ENCODE assay signal across 8 cellular contexts in the genomic region with DNA sequence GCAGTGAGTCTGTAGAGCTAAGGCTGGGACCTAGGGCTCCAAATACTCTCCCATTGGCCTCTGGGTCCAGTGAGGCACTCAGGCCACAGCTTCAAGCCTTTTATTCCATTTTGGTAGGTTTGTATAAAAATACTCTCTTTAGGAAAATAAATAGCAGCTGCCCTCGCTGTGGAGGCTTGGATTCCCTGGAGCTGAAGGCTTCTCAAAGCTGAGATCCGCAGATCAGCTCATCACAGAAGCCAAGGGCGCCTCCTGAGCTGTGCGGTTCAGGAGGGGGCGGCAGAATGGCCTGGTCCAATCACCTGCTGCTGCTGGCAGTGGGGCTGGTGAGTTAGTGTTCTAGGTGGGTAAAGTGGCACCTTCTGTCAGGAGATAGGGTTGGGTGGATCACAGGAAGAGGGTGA. TPM values are rescaled to one million over a fixed set of nuclear protein-coding genes. Genes with fewer than 3 reads are reported as not detected.
DNase-seq lines count a peak whose midpoint lies in the region; ATAC-seq and TF ChIP-seq lines count a peak whose summit lies in the region.
"Not testable (repeated sequence)": the region's sequence is repeated elsewhere in the genome, so short reads cannot be mapped to it uniquely, and the experiment has no call there.

No MANE protein-coding gene starts in this region.

- not testable (repeated sequence) for BruUV-seq in HCT116 (replicated peaks; lab: Mats Ljungman, UMichigan)

- H3K4me1 Mint-ChIP-seq in activated T-helper 17 cell treated with anti-CD3 and anti-CD28 coated beads, Interleukin-2, amount 50 U/mL, for 72 hours = peaks cover 46% of the 10 kb centered on the region
- peaks cover 34 to 70% (median 61%) of the 10 kb centered on the region in 4 donors for H3K4me1 Mint-ChIP-seq in naive thymus-derived CD8-positive, alpha-beta T cell

- POLR2A ChIA-PET in HCT116 (lab: Charles Lee) = interaction anchor here (1.2 to 8.5 kb wide), 10 partner anchors 10 to 171 kb away, joined by 3 to 124 read pairs (median 19); partner anchors contain the start of genes AP5B1, CFL1, FOSL1 and MUS81
- POLR2A ChIA-PET in naive thymus-derived CD8-positive, alpha-beta T cell (lab: Charles Lee) = interaction anchor here (0.6 to 16.8 kb wide), 10 partner anchors 8 to 74 kb away, joined by 3 to 405 read pairs (median 78); partner anchors contain the start of genes C11orf68, CFL1, CTSW and DRAP1

- not testable (repeated sequence) for H3K9me3 ChIP-seq in HCT116 (ENCODE audit: control insufficient read depth in 1 of 2, insufficient read depth in 1 of 2, low read depth in 1 of 2, low read length in 2 of 2); RWPE2 (ENCODE audit: severe bottlenecking); right atrium auricular region

- DNase-seq in AG10803 (ENCODE audit: low read depth); HCT116 (ENCODE audit: low read depth, low spot score); RWPE2 (ENCODE audit: low spot score); right atrium auricular region (ENCODE audit: low spot score): not testable (repeated sequence)
- DNase-seq in naive thymus-derived CD8-positive, alpha-beta T cell = peak in 4 of 10 donors; percentile 31 to 39 (median 33)
- DNase-seq in stimulated activated CD8-positive, alpha-beta memory T cell treated with anti-CD3 and anti-CD28 coated beads, Interleukin-4, amount 100 ng/mL, for 48 hours = peak; percentile 68

- H3K79me2 ChIP-seq in HCT116 (ENCODE audit: insufficient read depth, low read length) = peaks cover 66% of the 10 kb centered on the region

- CTCF ChIA-PET in HCT116 (lab: Charles Lee) = interaction anchor here (0.8 to 6.5 kb wide), 8 partner anchors 8 to 331 kb away, joined by 3 to 82 read pairs (median 4); partner anchors contain the start of genes CFL1, FOSL1 and MUS81

- peak overlapping the region; percentile 66 for H3K27ac Mint-ChIP-seq in activated T-helper 17 cell treated with anti-CD3 and anti-CD28 coated beads, Interleukin-2, amount 50 U/mL, for 72 hours
- H3K27ac Mint-ChIP-seq in naive thymus-derived CD8-positive, alpha-beta T cell = peak overlapping the region; percentile 79 to 96 (median 92)

- H3K9me2 ChIP-seq in HCT116 (ENCODE audit: insufficient read depth) = not testable (repeated sequence)

- not testable (repeated sequence) for H3K27me3 Mint-ChIP-seq in activated T-helper 17 cell treated with anti-CD3 and anti-CD28 coated beads, Interleukin-2, amount 50 U/mL, for 72 hours; naive thymus-derived CD8-positive, alpha-beta T cell

- H3K9me3 Mint-ChIP-seq in activated T-helper 17 cell treated with anti-CD3 and anti-CD28 coated beads, Interleukin-2, amount 50 U/mL, for 72 hours; naive thymus-derived CD8-positive, alpha-beta T cell: not testable (repeated sequence)

- peaks cover 76% of the 10 kb centered on the region for H3K36me3 Mint-ChIP-seq in activated T-helper 17 cell treated with anti-CD3 and anti-CD28 coated beads, Interleukin-2, amount 50 U/mL, for 72 hours (ENCODE audit: low read depth)
- not testable (repeated sequence) for H3K36me3 Mint-ChIP-seq in naive thymus-derived CD8-positive, alpha-beta T cell

- intact Hi-C loops in HCT116 (cut with micrococcal nuclease) = not testable (repeated sequence)

- TF ChIP-seq RAD21 in HCT116 (IDR thresholded peaks at IDR 0.05; ENCODE audit: low read depth) = not testable (repeated sequence)

- H4K20me1 ChIP-seq in HCT116 (ENCODE audit: insufficient read depth) = peaks cover 25% of the 10 kb centered on the region; the same call in 1 of the 2 replicates

- not testable (repeated sequence) for H3K27me3 ChIP-seq in HCT116 (ENCODE audit: insufficient read depth, low read length); RWPE2 (ENCODE audit: insufficient read depth, poor library complexity, severe bottlenecking); right atrium auricular region

- TF ChIP-seq CTCF in AG10803 (conservative IDR thresholded peaks at IDR 0.05; ENCODE audit: low read length); HCT116 (IDR thresholded peaks at IDR 0.05 in 2 of 3, conservative IDR thresholded peaks at IDR 0.05 in 1 of 3; ENCODE audit: borderline replicate concordance in 1 of 3, insufficient read depth in 1 of 3, low read depth in 2 of 3, low read length in 2 of 3); right atrium auricular region (IDR thresholded peaks at IDR 0.05): not testable (repeated sequence)
- peak; percentile 18 for TF ChIP-seq CTCF in RWPE2 (IDR thresholded peaks at IDR 0.05; ENCODE audit: poor library complexity, severe bottlenecking)

- RAD21 ChIA-PET in HCT116 (lab: Charles Lee; ENCODE audit: low non-redundant PET in 1 of 2, low total read pairs in 2 of 2, uncharacterized antibody in 2 of 2, unreplicated experiment in 2 of 2) = interaction anchor here (1.1 to 1.2 kb wide), 2 partner anchors 23 to 24 kb away, joined by 3 read pairs; no protein-coding TSS in a partner anchor

- ATAC-seq in HCT116 = peak; percentile 4
- peak; percentile 0; the same call in 1 of the 3 replicates for ATAC-seq in RWPE2 (ENCODE audit: low read depth)
- not testable (repeated sequence) for ATAC-seq in activated T-helper 17 cell treated with anti-CD3 and anti-CD28 coated beads, Interleukin-2, amount 50 U/mL, for 72 hours (replicated peaks)
- ATAC-seq in naive thymus-derived CD8-positive, alpha-beta T cell = peak in 1 of 2 donors; percentile 7

- H3K36me3 ChIP-seq in HCT116 (ENCODE audit: control insufficient read depth in 1 of 2, insufficient read depth in 2 of 2, low read length in 2 of 2) (peaks cover 10 to 34% of the 10 kb centered on the region in 2 experiments; a peak in 3 of 4 replicates), RWPE2 (ENCODE audit: low read depth) (peaks cover 47% of the 10 kb centered on the region)
- H3K36me3 ChIP-seq in right atrium auricular region = not testable (repeated sequence)

- peak overlapping the region; percentile 92 for H3K4me3 Mint-ChIP-seq in activated T-helper 17 cell treated with anti-CD3 and anti-CD28 coated beads, Interleukin-2, amount 50 U/mL, for 72 hours
- H3K4me3 Mint-ChIP-seq in naive thymus-derived CD8-positive, alpha-beta T cell = peak overlapping the region; percentile 79 to 94 (median 84)

- peak overlapping the region; percentile 98 for H3K4me2 ChIP-seq in HCT116 (ENCODE audit: low read length)

- TF ChIP-seq POLR2A in HCT116 (IDR thresholded peaks at IDR 0.05; ENCODE audit: borderline replicate concordance, extremely low read depth, insufficient read depth, insufficient read length) = not testable (repeated sequence)

- H3K27ac ChIP-seq in HCT116 (ENCODE audit: low read depth, low read length) (peak overlapping the region; percentile 97), RWPE2 (ENCODE audit: poor library complexity, severe bottlenecking) (peak overlapping the region; percentile 96), cingulate gyrus (ENCODE audit: low read depth, low read length) (peak overlapping the region; percentile 83), right atrium auricular region (peak overlapping the region; percentile 96 to 100)

- H2AFZ ChIP-seq in HCT116 (ENCODE audit: low read depth, low read length, poor library complexity, severe bottlenecking) = not testable (repeated sequence)

- H3K4me1 ChIP-seq in HCT116 (ENCODE audit: control insufficient read depth in 1 of 2, insufficient read depth in 2 of 2, low read length in 2 of 2) = peaks cover 11 to 87% of the 10 kb centered on the region in 2 experiments
- peaks cover 18% of the 10 kb centered on the region for H3K4me1 ChIP-seq in RWPE2 (ENCODE audit: insufficient read depth, poor library complexity, severe bottlenecking)
- H3K4me1 ChIP-seq in right atrium auricular region = peaks cover 0 to 64% of the 10 kb centered on the region in 2 donors

- peak overlapping the region; percentile 75 for H3K4me3 ChIP-seq in AG10803 (ENCODE audit: low read length)
- peak overlapping the region; percentile 53 to 92 for H3K4me3 ChIP-seq in HCT116 (replicated peaks in 1 of 2; ENCODE audit: low read depth in 1 of 2, low read length in 2 of 2)
- peak overlapping the region; percentile 45 for H3K4me3 ChIP-seq in RWPE2 (ENCODE audit: severe bottlenecking)
- H3K4me3 ChIP-seq in right atrium auricular region = peak overlapping the region; percentile 73 to 90

- peak overlapping the region; percentile 87 for H3K9ac ChIP-seq in HCT116 (ENCODE audit: low read length)

RNA-seq across cellular contexts. Expression of gene CCDC85B, which starts 1.7 kb away (rescaled TPM):
- total RNA-seq in HCT116 (2021; ENCODE audit: unreplicated experiment) (84.3 TPM), right atrium auricular region (100 to 1,000 TPM; 115 to 172 TPM)
- 87.5 and 88.5 TPM in 2 replicates for polyA plus RNA-seq in HCT116 (2012)
- 10 to 100 TPM; 21.0 to 37.2 TPM for total RNA-seq in activated T-helper 17 cell treated with anti-CD3 and anti-CD28 coated beads, Interleukin-2, amount 50 U/mL, for 72 hours
- total RNA-seq in naive thymus-derived CD8-positive, alpha-beta T cell = 10 to 100 TPM; 25.8 to 29.5 TPM
- 10 to 100 TPM; 77.2 to 83.6 (median 83.0) TPM for polyA plus RNA-seq in naive thymus-derived CD8-positive, alpha-beta T cell

RNA-seq across cellular contexts. Expression of gene FIBP, which starts 3.9 kb away (rescaled TPM):
- total RNA-seq in HCT116 (2021; ENCODE audit: unreplicated experiment) = 96.0 TPM
- polyA plus RNA-seq in HCT116 (2012) = 124 and 137 TPM in 2 replicates
- 100 to 1,000 TPM in 1 of 2 donors, 10 to 100 TPM in 1; 75.8 to 102 TPM for total RNA-seq in activated T-helper 17 cell treated with anti-CD3 and anti-CD28 coated beads, Interleukin-2, amount 50 U/mL, for 72 hours
- 10 to 100 TPM; 50.9 to 82.8 TPM for total RNA-seq in right atrium auricular region
- total RNA-seq in naive thymus-derived CD8-positive, alpha-beta T cell = 10 to 100 TPM; 33.0 to 35.6 TPM
- polyA plus RNA-seq in naive thymus-derived CD8-positive, alpha-beta T cell = 10 to 100 TPM; 74.9 to 97.6 (median 86.0) TPM

RNA-seq across cellular contexts. Expression of gene FOSL1, which starts 8.0 kb away (rescaled TPM):
- total RNA-seq in HCT116 (2021; ENCODE audit: unreplicated experiment) (125 TPM), right atrium auricular region (1 to 10 TPM; 4.9 to 6.8 TPM)
- polyA plus RNA-seq in HCT116 (2012) = 243 and 251 TPM in 2 replicates
- total RNA-seq in activated T-helper 17 cell treated with anti-CD3 and anti-CD28 coated beads, Interleukin-2, amount 50 U/mL, for 72 hours = 10 to 100 TPM; 18.7 to 24.8 TPM
- total RNA-seq in naive thymus-derived CD8-positive, alpha-beta T cell = not detected
- polyA plus RNA-seq in naive thymus-derived CD8-positive, alpha-beta T cell = under 1 TPM in 2 of 3 donors, not detected in 1; 0.17 to 0.22 TPM

RNA-seq across cellular contexts. Expression of gene CTSW, which starts 12.5 kb away (rescaled TPM):
- not detected for total RNA-seq in HCT116 (2021; ENCODE audit: unreplicated experiment)
- polyA plus RNA-seq in HCT116 (2012) = 0.25 and 0.44 TPM in 2 replicates
- 10 to 100 TPM in 1 of 2 donors, 1 to 10 TPM in 1; 5.4 to 23.6 TPM for total RNA-seq in activated T-helper 17 cell treated with anti-CD3 and anti-CD28 coated beads, Interleukin-2, amount 50 U/mL, for 72 hours
- 1 to 10 TPM in 1 of 2 donors, under 1 TPM in 1; 0.39 to 1.1 TPM for total RNA-seq in right atrium auricular region
- 10 to 100 TPM; 52.1 to 52.6 TPM for total RNA-seq in naive thymus-derived CD8-positive, alpha-beta T cell
- 100 to 1,000 TPM; 255 to 495 (median 475) TPM for polyA plus RNA-seq in naive thymus-derived CD8-positive, alpha-beta T cell

RNA-seq across cellular contexts. Expression of gene EFEMP2, which starts 19.5 kb away (rescaled TPM):
- total RNA-seq in HCT116 (2021; ENCODE audit: unreplicated experiment) (8.4 TPM), right atrium auricular region (100 to 1,000 TPM; 117 to 156 TPM)
- polyA plus RNA-seq in HCT116 (2012) = 6.1 and 6.9 TPM in 2 replicates
- 10 to 100 TPM; 11.5 to 76.3 TPM for total RNA-seq in activated T-helper 17 cell treated with anti-CD3 and anti-CD28 coated beads, Interleukin-2, amount 50 U/mL, for 72 hours
- 10 to 100 TPM; 15.2 to 16.9 TPM for total RNA-seq in naive thymus-derived CD8-positive, alpha-beta T cell
- polyA plus RNA-seq in naive thymus-derived CD8-positive, alpha-beta T cell = 1 to 10 TPM in 2 of 3 donors, not detected in 1; 1.8 to 2.5 TPM

Comparison
In these comparisons a context has a peak if more than half of its experiments do, and no peak if none do; other contexts are left out.
1. RNA of gene FOSL1, which starts 8.0 kb away (total RNA-seq): 125 TPM in HCT116 (single experiment), 18.7 to 24.8 TPM in activated T-helper 17 cell treated with anti-CD3 and anti-CD28 coated beads, Interleukin-2, amount 50 U/mL, for 72 hours and 4.9 to 6.8 TPM in right atrium auricular region; not detected in naive thymus-derived CD8-positive, alpha-beta T cell; every median in the first group is over 4 times any median in the second.
2. Peak in every context shown above with its lines, with median percentiles within 50 percentile points of each other: H3K4me3 ChIP-seq and H3K27ac ChIP-seq.